In genomic region chr1:177913762-177914540, GRCh38 we compare ENCODE assay signal across 10 cellular contexts. TPM values are rescaled to one million over a fixed set of nuclear protein-coding genes. Genes with fewer than 3 reads are reported as not detected.
A peak's percentile ranks its signal among the peaks of the same experiment; 100 is the strongest.
DNase-seq lines count a peak whose midpoint lies in the region; ATAC-seq and TF ChIP-seq lines count a peak whose summit lies in the region.
"Had no signal": no experiment of that assay in that cellular context is flagged by ENCODE, and none has a peak within 500 bp of the region (broad histone marks: within the 10 kb centered on the region; RNA-seq: fewer than 3 reads in every experiment).

No MANE protein-coding gene starts in this region.

- no peaks in the 10 kb centered on the region for H3K4me1 ChIP-seq in left ventricle myocardium inferior

- no peak overlapping the region for H3K4me3 Mint-ChIP-seq in type B pancreatic cell
- H3K4me3 Mint-ChIP-seq in CD14-positive monocyte, result no peak overlapping the region

- ATAC-seq in Right ventricle myocardium inferior (no peak), HG03439 (IDR thresholded peaks at IDR 0.05; ENCODE audit: unreplicated experiment) (no peak)
- ATAC-seq: activated naive CD4-positive, alpha-beta T cell treated with anti-CD3 and anti-CD28 coated beads, Interleukin-2, amount 50 U/mL, for 72 hours had no signal

- TF ChIP-seq CTCF in left ventricle myocardium inferior (IDR thresholded peaks at IDR 0.05; ENCODE audit: borderline replicate concordance), result peak; percentile 50
- peak; percentile 76 for TF ChIP-seq CTCF in fibroblast of villous mesenchyme (IDR thresholded peaks at IDR 0.05; ENCODE audit: insufficient read depth, low read depth, low read length)
- TF ChIP-seq CTCF in type B pancreatic cell (conservative IDR thresholded peaks at IDR 0.05), result peak; percentile 64
- no peak for TF ChIP-seq CTCF in CD14-positive monocyte (IDR thresholded peaks at IDR 0.05)
- TF ChIP-seq CTCF in lower leg skin (IDR thresholded peaks at IDR 0.05), result no peak

- intact Hi-C loops in left ventricle myocardium inferior (cut with micrococcal nuclease), result no loop called here
- intact Hi-C loops in Right ventricle myocardium inferior (cut with DNase I), result no loop called here
- intact Hi-C loops in CD14-positive monocyte (cut with micrococcal nuclease), result no loop called here
- intact Hi-C loops in lower leg skin (cut with DNase I; ENCODE audit: low total_unique reads), result no loop called here

- H3K4me3 ChIP-seq in left ventricle myocardium inferior, result no peak overlapping the region
- no peak overlapping the region for H3K4me3 ChIP-seq in fibroblast of villous mesenchyme (ENCODE audit: low read depth, low read length)
- no peak overlapping the region for H3K4me3 ChIP-seq in lower leg skin (ENCODE audit: low read depth, poor library complexity, severe bottlenecking)

- H3K27ac Mint-ChIP-seq in type B pancreatic cell (no peak overlapping the region), CD14-positive monocyte (no peak overlapping the region)
- H3K27ac Mint-ChIP-seq: activated naive CD4-positive, alpha-beta T cell treated with anti-CD3 and anti-CD28 coated beads, Interleukin-2, amount 50 U/mL, for 72 hours had no signal

- H3K36me3 Mint-ChIP-seq in type B pancreatic cell (no peaks in the 10 kb centered on the region), CD14-positive monocyte (no peaks in the 10 kb centered on the region)
- H3K36me3 Mint-ChIP-seq: activated naive CD4-positive, alpha-beta T cell treated with anti-CD3 and anti-CD28 coated beads, Interleukin-2, amount 50 U/mL, for 72 hours had no signal

- H3K4me1 Mint-ChIP-seq in type B pancreatic cell (ENCODE audit: unreplicated experiment) (no peaks in the 10 kb centered on the region), CD14-positive monocyte (no peaks in the 10 kb centered on the region)

- no peak for TF ChIP-seq POLR2A in lower leg skin (IDR thresholded peaks at IDR 0.05)

- H3K9me3 Mint-ChIP-seq in type B pancreatic cell (peaks cover 5% of the 10 kb centered on the region), CD14-positive monocyte (peaks cover 0 to 4% (median 0%) of the 10 kb centered on the region in 7 donors)

- H3K27me3 Mint-ChIP-seq in type B pancreatic cell, result no peaks in the 10 kb centered on the region
- peaks cover 0 to 2% (median 1%) of the 10 kb centered on the region in 3 donors for H3K27me3 Mint-ChIP-seq in CD14-positive monocyte (ENCODE audit: low read depth in 3 of 3)

- no peaks in the 10 kb centered on the region for H3K36me3 ChIP-seq in left ventricle myocardium inferior

- H3K27ac ChIP-seq in left ventricle myocardium inferior (replicated peaks), result no peak overlapping the region

- 51 to 55% methylated on average over 4 of the region's 4 CpGs for WGBS in lower leg skin, 2 donors

- DNase-seq in left ventricle myocardium inferior (no peak), Right ventricle myocardium inferior (ENCODE audit: missing footprints) (no peak), OCI-M1 (lab: John Stamatoyannopoulos, UW) (peak; percentile 19), fibroblast of villous mesenchyme (ENCODE audit: low read depth) (peak; percentile 53), type B pancreatic cell (ENCODE audit: extremely low spot score, unreplicated experiment) (no peak), CD14-positive monocyte (ENCODE audit: low spot score) (no peak), lower leg skin (ENCODE audit: low spot score in 2 of 2) (no peak)
- DNase-seq: MV-4-11 had no signal

- peaks cover 39% of the 10 kb centered on the region for H3K27me3 ChIP-seq in left ventricle myocardium inferior (ENCODE audit: low read depth)

- no peaks in the 10 kb centered on the region for H3K9me3 ChIP-seq in left ventricle myocardium inferior (replicated peaks)

RNA-seq across cellular contexts. Expression of gene SEC16B, which starts 55.9 kb away (rescaled TPM):
- 1.9 TPM for total RNA-seq in left ventricle myocardium inferior
- total RNA-seq in Right ventricle myocardium inferior, result 1.5 TPM
- 1.3 and 1.6 TPM in 2 replicates for total RNA-seq in fibroblast of villous mesenchyme
- total RNA-seq in type B pancreatic cell (ENCODE audit: low replicate concordance), result 0.69 and 1.3 TPM in 2 replicates
- polyA plus RNA-seq in CD14-positive monocyte, result under 1 TPM in 1 of 2 donors, not detected in 1; 0.10 TPM
- 1 to 10 TPM in 3 of 4 donors, under 1 TPM in 1; 0.21 to 1.8 (median 1.4) TPM for total RNA-seq in lower leg skin
- total RNA-seq: activated naive CD4-positive, alpha-beta T cell treated with anti-CD3 and anti-CD28 coated beads, Interleukin-2, amount 50 U/mL, for 72 hours had no signal

Comparison
In these comparisons a context has a peak if more than half of its experiments do, and no peak if none do; other contexts are left out.
1. DNase-seq: peak in OCI-M1 (single experiment) and fibroblast of villous mesenchyme (single experiment); none in left ventricle myocardium inferior (single experiment), Right ventricle myocardium inferior (single experiment), type B pancreatic cell (single experiment), CD14-positive monocyte (single experiment) and lower leg skin (0 of 2).
2. CTCF ChIP-seq: peak in left ventricle myocardium inferior (single experiment), fibroblast of villous mesenchyme (single experiment) and type B pancreatic cell (single experiment); none in CD14-positive monocyte (single experiment) and lower leg skin (0 of 3).